Comparison of ENCODE assay signal across 1 cellular context in the genomic region with DNA sequence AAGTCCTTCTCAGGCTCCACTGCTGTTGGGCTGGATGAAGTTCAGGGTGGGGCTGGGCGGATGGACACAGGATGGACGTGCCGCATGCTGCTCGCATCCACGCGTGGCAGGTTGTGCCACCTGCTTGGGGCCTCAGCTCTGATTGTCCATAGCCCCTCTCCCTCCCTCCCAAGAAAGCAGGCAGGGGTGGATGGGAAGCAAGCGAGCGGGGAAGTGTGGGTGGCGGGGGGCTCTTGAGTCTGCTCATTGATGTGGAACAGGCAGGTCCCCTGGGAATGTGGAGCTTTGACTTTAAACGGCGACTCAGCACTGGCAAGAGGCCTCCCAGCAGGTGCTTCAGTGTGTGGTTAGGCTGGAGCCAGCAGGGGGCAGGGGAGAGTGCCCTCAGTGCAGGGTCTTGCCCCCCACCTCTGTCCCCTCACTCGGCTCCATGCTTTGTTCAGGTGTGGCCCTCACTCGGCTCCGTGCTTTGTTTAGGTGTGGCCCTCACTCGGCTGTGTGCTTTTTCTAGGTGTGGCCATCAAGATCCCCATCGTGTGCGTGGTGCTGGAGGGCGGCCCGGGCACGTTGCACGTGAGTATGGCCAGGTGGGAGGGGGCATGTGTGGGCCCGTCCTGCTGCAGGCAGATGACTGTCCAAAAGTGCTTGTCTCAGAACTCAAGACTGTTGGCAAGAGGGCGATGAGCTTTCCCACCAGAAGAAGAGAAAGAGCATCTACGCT.
A peak's percentile ranks its signal among the peaks of the same experiment; 100 is the strongest.
TF ChIP-seq lines count a peak whose summit lies in the region.

No MANE protein-coding gene starts in this region.

TF ChIP-seq in HEK293, 187 proteins besides CTCF, POLR2A, EP300 and RAD21 (continued from another document):
- TF ChIP-seq, protein P1, sequence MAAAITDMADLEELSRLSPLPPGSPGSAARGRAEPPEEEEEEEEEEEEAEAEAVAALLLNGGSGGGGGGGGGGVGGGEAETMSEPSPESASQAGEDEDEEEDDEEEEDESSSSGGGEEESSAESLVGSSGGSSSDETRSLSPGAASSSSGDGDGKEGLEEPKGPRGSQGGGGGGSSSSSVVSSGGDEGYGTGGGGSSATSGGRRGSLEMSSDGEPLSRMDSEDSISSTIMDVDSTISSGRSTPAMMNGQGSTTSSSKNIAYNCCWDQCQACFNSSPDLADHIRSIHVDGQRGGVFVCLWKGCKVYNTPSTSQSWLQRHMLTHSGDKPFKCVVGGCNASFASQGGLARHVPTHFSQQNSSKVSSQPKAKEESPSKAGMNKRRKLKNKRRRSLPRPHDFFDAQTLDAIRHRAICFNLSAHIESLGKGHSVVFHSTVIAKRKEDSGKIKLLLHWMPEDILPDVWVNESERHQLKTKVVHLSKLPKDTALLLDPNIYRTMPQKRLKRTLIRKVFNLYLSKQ (tag by site-specific recombination; IDR thresholded peaks at IDR 0.05; ENCODE audit: borderline replicate concordance): no peak
- no peak for TF ChIP-seq SP2 (tag by site-specific recombination; IDR thresholded peaks at IDR 0.05)
- TF ChIP-seq, protein P2, sequence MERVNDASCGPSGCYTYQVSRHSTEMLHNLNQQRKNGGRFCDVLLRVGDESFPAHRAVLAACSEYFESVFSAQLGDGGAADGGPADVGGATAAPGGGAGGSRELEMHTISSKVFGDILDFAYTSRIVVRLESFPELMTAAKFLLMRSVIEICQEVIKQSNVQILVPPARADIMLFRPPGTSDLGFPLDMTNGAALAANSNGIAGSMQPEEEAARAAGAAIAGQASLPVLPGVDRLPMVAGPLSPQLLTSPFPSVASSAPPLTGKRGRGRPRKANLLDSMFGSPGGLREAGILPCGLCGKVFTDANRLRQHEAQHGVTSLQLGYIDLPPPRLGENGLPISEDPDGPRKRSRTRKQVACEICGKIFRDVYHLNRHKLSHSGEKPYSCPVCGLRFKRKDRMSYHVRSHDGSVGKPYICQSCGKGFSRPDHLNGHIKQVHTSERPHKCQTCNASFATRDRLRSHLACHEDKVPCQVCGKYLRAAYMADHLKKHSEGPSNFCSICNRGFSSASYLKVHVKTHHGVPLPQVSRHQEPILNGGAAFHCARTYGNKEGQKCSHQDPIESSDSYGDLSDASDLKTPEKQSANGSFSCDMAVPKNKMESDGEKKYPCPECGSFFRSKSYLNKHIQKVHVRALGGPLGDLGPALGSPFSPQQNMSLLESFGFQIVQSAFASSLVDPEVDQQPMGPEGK (tag by site-specific recombination; IDR thresholded peaks at IDR 0.05): peak; percentile 31; the same call in 1 of the 2 replicates
- no peak for TF ChIP-seq ZFP69B (tag by site-specific recombination; IDR thresholded peaks at IDR 0.05)
- peak; percentile 68 for TF ChIP-seq KLF1 (tag by site-specific recombination; IDR thresholded peaks at IDR 0.05)
- peak; percentile 97 for TF ChIP-seq ZIC2 (tag by site-specific recombination; IDR thresholded peaks at IDR 0.05)
- TF ChIP-seq ZNF394 (tag by site-specific recombination; IDR thresholded peaks at IDR 0.05; ENCODE audit: borderline replicate concordance): no peak
- no peak for TF ChIP-seq ZNF404 (tag by site-specific recombination; IDR thresholded peaks at IDR 0.05)
- TF ChIP-seq ZFHX2 (tag by site-specific recombination; conservative IDR thresholded peaks at IDR 0.05): peak; percentile 78
